Comparison of ENCODE assay signal across 8 cellular contexts in the genomic region with DNA sequence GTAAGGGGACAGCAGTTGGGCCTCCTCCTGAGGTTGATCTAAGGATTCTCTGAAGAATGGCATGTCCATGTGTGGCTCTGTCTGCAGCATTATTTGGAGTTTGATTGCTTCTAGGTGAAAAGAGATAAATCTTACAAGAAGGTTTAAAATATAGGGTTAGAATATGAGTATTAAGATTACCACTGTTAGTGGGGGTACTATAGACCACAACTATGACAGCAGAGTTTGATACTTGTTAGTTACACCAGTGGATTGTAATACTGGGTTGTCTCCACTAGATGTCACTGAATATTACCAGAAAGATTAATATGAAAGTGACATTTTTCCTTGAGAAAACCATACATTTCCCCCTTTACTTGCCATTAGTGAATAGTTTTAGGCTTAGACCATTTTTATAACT. TPM values are rescaled to one million over a fixed set of nuclear protein-coding genes. Genes with fewer than 3 reads are reported as not detected.
DNase-seq lines count a peak whose midpoint lies in the region; ATAC-seq and TF ChIP-seq lines count a peak whose summit lies in the region.
"Had no signal": no experiment of that assay in that cellular context is flagged by ENCODE, and none has a peak within 500 bp of the region (broad histone marks: within the 10 kb centered on the region; RNA-seq: fewer than 3 reads in every experiment).

No MANE protein-coding gene starts in this region.

- no peak overlapping the region for H2AFZ ChIP-seq in Karpas-422 (ENCODE audit: low read length)

- H3K4me3 ChIP-seq in GM06990 (replicated peaks; ENCODE audit: low read depth, low read length): no peak overlapping the region
- H3K4me3 ChIP-seq in Karpas-422 (ENCODE audit: low read length): no peak overlapping the region
- no peak overlapping the region for H3K4me3 ChIP-seq in psoas muscle
- H3K4me3 ChIP-seq: heart left ventricle had no signal

- H4K20me1 ChIP-seq in Karpas-422 (ENCODE audit: insufficient read depth, low read depth, low read length): no peaks in the 10 kb centered on the region

- H3K36me3 ChIP-seq in GM06990 (ENCODE audit: control insufficient read depth, insufficient read depth, low read length): no peaks in the 10 kb centered on the region
- H3K36me3 ChIP-seq in Karpas-422 (ENCODE audit: insufficient read depth, low read length): no peaks in the 10 kb centered on the region
- H3K36me3 ChIP-seq in psoas muscle (ENCODE audit: insufficient read depth in 1 of 2, low read depth in 1 of 2): no peaks in the 10 kb centered on the region
- H3K36me3 ChIP-seq: heart left ventricle had no signal

- ATAC-seq in psoas muscle (no peak), HG02938 (IDR thresholded peaks at IDR 0.05; ENCODE audit: unreplicated experiment) (no peak)
- ATAC-seq: heart left ventricle had no signal

- no peaks in the 10 kb centered on the region for H3K27me3 ChIP-seq in GM06990 (replicated peaks; ENCODE audit: control insufficient read depth, insufficient read depth, low read length)
- no peaks in the 10 kb centered on the region; the same call in 1 of the 2 replicates for H3K27me3 ChIP-seq in Karpas-422 (ENCODE audit: low read length)
- peaks cover 7 to 26% (median 10%) of the 10 kb centered on the region in 3 donors for H3K27me3 ChIP-seq in psoas muscle (ENCODE audit: insufficient read depth in 3 of 3, low read length in 2 of 3)

- peaks cover 3% of the 10 kb centered on the region for H3K36me3 Mint-ChIP-seq in chondrocyte (ENCODE audit: low read depth)
- peaks cover 11% of the 10 kb centered on the region for H3K36me3 Mint-ChIP-seq in activated naive CD8-positive, alpha-beta T cell treated with anti-CD3 and anti-CD28 coated beads for 36 hours

- H3K27ac ChIP-seq in Karpas-422 (ENCODE audit: low read length): no peak overlapping the region
- H3K27ac ChIP-seq in psoas muscle: no peak overlapping the region
- H3K27ac ChIP-seq: heart left ventricle had no signal

- H3K27me3 Mint-ChIP-seq in chondrocyte (ENCODE audit: low read depth): peaks cover 37% of the 10 kb centered on the region
- H3K27me3 Mint-ChIP-seq in activated naive CD8-positive, alpha-beta T cell treated with anti-CD3 and anti-CD28 coated beads for 36 hours: peaks cover 31% of the 10 kb centered on the region

- no peaks in the 10 kb centered on the region for H3K79me2 ChIP-seq in Karpas-422 (ENCODE audit: low read length)

- H3K9me3 ChIP-seq in Karpas-422 (ENCODE audit: low read length) (peaks cover 24% of the 10 kb centered on the region), psoas muscle (peaks cover 13% of the 10 kb centered on the region)

- DNase-seq in GM06990 (ENCODE audit: extremely low read depth, insufficient read length) (no peak), Karpas-422 (peak; percentile 67), chondrocyte (ENCODE audit: low spot score) (no peak), psoas muscle (no peak), GDM1 (lab: John Stamatoyannopoulos, UW) (no peak)
- DNase-seq in activated naive CD8-positive, alpha-beta T cell treated with anti-CD3 and anti-CD28 coated beads for 36 hours: no peak
- DNase-seq: heart left ventricle had no signal

- H3K4me3 Mint-ChIP-seq in chondrocyte (ENCODE audit: unreplicated experiment): no peak overlapping the region
- H3K4me3 Mint-ChIP-seq in activated naive CD8-positive, alpha-beta T cell treated with anti-CD3 and anti-CD28 coated beads for 36 hours: no peak overlapping the region

- peak; percentile 9 for TF ChIP-seq CTCF in GM06990 (IDR thresholded peaks at IDR 0.05; ENCODE audit: insufficient read depth, low read length, poor library complexity, severe bottlenecking)
- peak; percentile 67 for TF ChIP-seq CTCF in chondrocyte (IDR thresholded peaks at IDR 0.05)
- TF ChIP-seq CTCF in psoas muscle (IDR thresholded peaks at IDR 0.05): peak; percentile 14

- H3K9me3 Mint-ChIP-seq in chondrocyte (ENCODE audit: low read depth): peaks cover 17% of the 10 kb centered on the region
- H3K9me3 Mint-ChIP-seq in activated naive CD8-positive, alpha-beta T cell treated with anti-CD3 and anti-CD28 coated beads for 36 hours: peaks cover 25% of the 10 kb centered on the region

- no peaks in the 10 kb centered on the region for H3K9me2 ChIP-seq in Karpas-422 (replicated peaks; ENCODE audit: insufficient read depth, low read length)

- H3K4me1 ChIP-seq in Karpas-422 (ENCODE audit: low read length) (no peaks in the 10 kb centered on the region), psoas muscle (no peaks in the 10 kb centered on the region)
- H3K4me1 ChIP-seq: heart left ventricle had no signal

- intact Hi-C loops in psoas muscle (cut with DNase I): loop anchor here (10.0 kb wide), 1 partner anchor 494 kb away; no protein-coding TSS in a partner anchor

- H3K4me1 Mint-ChIP-seq in chondrocyte (ENCODE audit: low read depth): peaks cover 2% of the 10 kb centered on the region
- no peaks in the 10 kb centered on the region for H3K4me1 Mint-ChIP-seq in activated naive CD8-positive, alpha-beta T cell treated with anti-CD3 and anti-CD28 coated beads for 36 hours

- no peak overlapping the region for H3K4me2 ChIP-seq in Karpas-422 (ENCODE audit: low read depth, low read length, poor library complexity, severe bottlenecking)

- no peak overlapping the region for H3K9ac ChIP-seq in Karpas-422 (ENCODE audit: low read length)

- no peak overlapping the region for H3K27ac Mint-ChIP-seq in chondrocyte (ENCODE audit: unreplicated experiment)
- H3K27ac Mint-ChIP-seq in activated naive CD8-positive, alpha-beta T cell treated with anti-CD3 and anti-CD28 coated beads for 36 hours: no peak overlapping the region

RNA-seq across cellular contexts. Expression of a gene that starts 47.9 kb away (rescaled TPM):
- 2.5 and 10.3 TPM in 2 replicates for total RNA-seq in Karpas-422 (2014; rRNA removed; shearing (Covaris generic); ENCODE audit: low replicate concordance)
- total RNA-seq in chondrocyte: 4.5 to 4.7 TPM (median 4.6 TPM) in 3 replicates
- total RNA-seq in psoas muscle: under 1 TPM; 0.10 to 0.54 (median 0.29) TPM
- polyA plus RNA-seq in psoas muscle: under 1 TPM; 0.06 to 0.23 (median 0.09) TPM
- 1 to 10 TPM; 2.9 TPM for total RNA-seq in activated naive CD8-positive, alpha-beta T cell treated with anti-CD3 and anti-CD28 coated beads for 36 hours

RNA-seq across cellular contexts. Expression of a gene that starts 59.4 kb away (rescaled TPM):
- not detected in 2 replicates for total RNA-seq in Karpas-422 (2014; rRNA removed; shearing (Covaris generic); ENCODE audit: low replicate concordance)
- total RNA-seq in chondrocyte (not detected in 3 replicates), psoas muscle (not detected)
- polyA plus RNA-seq in psoas muscle: not detected
- total RNA-seq in activated naive CD8-positive, alpha-beta T cell treated with anti-CD3 and anti-CD28 coated beads for 36 hours: not detected
- total RNA-seq: heart left ventricle had no signal
- polyA plus RNA-seq: heart left ventricle had no signal

Comparison
In these comparisons a context has a peak if more than half of its experiments do, and no peak if none do; other contexts are left out.
1. CTCF ChIP-seq: peak in every context shown above with its lines; median percentile 67 in chondrocyte; 14 in psoas muscle; 9 in GM06990.